In the genomic region with DNA sequence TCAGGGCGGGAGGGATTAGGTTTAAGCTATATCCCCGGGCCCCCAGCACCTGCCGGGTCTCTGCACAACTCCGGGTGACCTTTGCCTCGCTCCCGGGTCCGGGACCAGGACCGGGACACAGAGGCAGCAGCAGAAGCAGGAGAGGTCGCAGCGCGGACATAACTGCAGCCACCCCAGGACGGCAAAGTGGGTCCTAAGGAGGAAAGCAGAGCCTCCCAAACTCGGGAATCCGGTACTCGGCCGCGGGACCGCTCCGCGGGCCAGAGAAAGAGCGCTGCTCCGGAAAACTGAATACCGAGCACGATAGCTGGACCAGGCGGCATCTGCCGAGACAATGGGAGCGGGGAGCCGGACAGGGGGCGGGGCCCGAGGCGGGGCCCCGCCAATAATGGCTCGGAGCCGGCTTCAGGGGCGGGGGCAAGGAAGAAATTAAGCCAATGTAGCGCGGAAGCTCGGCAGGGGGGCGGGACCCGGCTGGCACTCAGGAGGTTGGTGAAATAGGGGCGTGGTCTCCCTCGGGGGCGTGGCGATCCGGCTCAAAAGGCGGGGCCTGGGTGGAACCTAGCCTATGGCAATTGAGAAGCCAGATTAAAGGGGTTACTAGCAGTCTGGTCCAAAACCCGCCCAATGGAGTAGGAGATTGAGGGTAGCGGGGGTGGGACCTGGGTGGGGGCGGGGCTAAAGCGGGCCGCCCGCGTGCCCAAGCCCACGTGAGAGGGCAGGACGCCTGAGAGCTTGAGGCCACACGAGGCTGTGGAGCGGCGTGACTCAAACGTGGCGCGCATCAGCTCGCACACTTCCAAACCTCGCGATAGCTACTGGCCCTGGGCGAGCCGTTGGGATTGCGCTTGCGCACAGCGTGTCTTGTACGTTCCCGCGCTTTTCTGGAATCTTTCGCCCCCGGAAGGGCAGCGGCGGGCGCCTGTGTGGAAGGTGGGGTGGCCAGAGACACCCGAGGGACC, we compare ENCODE assay signal across 1 cellular context.
A peak's percentile ranks its signal among the peaks of the same experiment; 100 is the strongest.
TF ChIP-seq lines count a peak whose summit lies in the region.

Gene GPC2, minus strand, starts transcription at position 342 of the 962 bp plus-strand sequence. Its CDS starts 182 bp downstream, at position 160.
Gene STAG3, plus strand, starts transcription at position 879 of the 962 bp plus-strand sequence. CDS start 2,639 bp downstream, outside the sequence.

TF ChIP-seq in A549, 52 proteins besides CTCF, POLR2A, EP300 and RAD21 (continued from another document):
- TF ChIP-seq HOXB13 (CRISPR knock-in tag; IDR thresholded peaks at IDR 0.05; ENCODE audit: low read depth), result 0 out of 2 replicates have a peak, but pooled peaks have one; percentile 55
